Comparison of ENCODE assay signal across 22 cellular contexts in genomic region chr16:74232831-74233465, GRCh38.
DNase-seq lines count a peak whose midpoint lies in the region; ATAC-seq and TF ChIP-seq lines count a peak whose summit lies in the region.
"Had no signal": no experiment of that assay in that cellular context is flagged by ENCODE, and none has a peak within 500 bp of the region (broad histone marks: within the 10 kb centered on the region; RNA-seq: fewer than 3 reads in every experiment).

No MANE protein-coding gene starts in this region.

- TF ChIP-seq CTCF in C4-2B (conservative IDR thresholded peaks at IDR 0.05): peak; percentile 0; the same call in 1 of the 2 replicates
- 0 out of 2 replicates have a peak, but pooled peaks have one; percentile 1 for TF ChIP-seq CTCF in VCaP (conservative IDR thresholded peaks at IDR 0.05)
- no peak for TF ChIP-seq CTCF in epithelial cell of esophagus (IDR thresholded peaks at IDR 0.05; ENCODE audit: insufficient read depth, low read depth, low read length, missing control alignments)
- no peak for TF ChIP-seq CTCF in foreskin keratinocyte (conservative IDR thresholded peaks at IDR 0.05)

- no peak overlapping the region for H3K27ac ChIP-seq in C4-2B
- H3K27ac ChIP-seq in VCaP: no peak overlapping the region
- H3K27ac ChIP-seq in foreskin keratinocyte: no peak overlapping the region
- H3K27ac ChIP-seq: BLaER1 had no signal

- ATAC-seq in foreskin keratinocyte: peak; percentile 63
- ATAC-seq in GM19395 (IDR thresholded peaks at IDR 0.05; ENCODE audit: unreplicated experiment): no peak
- no peak for ATAC-seq in HG03571 (IDR thresholded peaks at IDR 0.05; ENCODE audit: unreplicated experiment)
- ATAC-seq in GM18858 (IDR thresholded peaks at IDR 0.05; ENCODE audit: unreplicated experiment): no peak
- no peak for ATAC-seq in GM18909 (IDR thresholded peaks at IDR 0.05; ENCODE audit: poor library complexity, unreplicated experiment)
- ATAC-seq: GM12878, HCT116, HepG2 had no signal

- H3K27me3 ChIP-seq in foreskin keratinocyte: peaks cover 7% of the 10 kb centered on the region
- H3K27me3 ChIP-seq: BLaER1 had no signal

- H3K4me3 ChIP-seq in epithelial cell of esophagus (ENCODE audit: low read length): no peak overlapping the region
- H3K4me3 ChIP-seq: BLaER1, GM12878 had no signal

- H3K4me1 ChIP-seq in foreskin keratinocyte: no peaks in the 10 kb centered on the region
- H3K4me1 ChIP-seq: BLaER1 had no signal

- DNase-seq in epithelial cell of esophagus (ENCODE audit: low read depth) (peak; percentile 67), foreskin keratinocyte (peak; percentile 56 to 85)
- DNase-seq: 8988T; CD4-positive, CD25-positive, alpha-beta regulatory T cell; CD8-positive, alpha-beta memory T cell; COR-L47; DMS 273 treated with DMSO at 0.1 percent for 48 hours; DMS53; DND-41; EL; GOT3; H7 had no signal

Comparison
In these comparisons a context has a peak if more than half of its experiments do, and no peak if none do; other contexts are left out.
1. CTCF ChIP-seq: peak in C4-2B (single experiment) and VCaP (single experiment); none in epithelial cell of esophagus (single experiment) and foreskin keratinocyte (single experiment).